ENCODE assay signal across 19 cellular contexts in genomic region chr9:20689833-20690232, GRCh38. TPM values are rescaled to one million over a fixed set of nuclear protein-coding genes. Genes with fewer than 3 reads are reported as not detected.
DNase-seq lines count a peak whose midpoint lies in the region; ATAC-seq, FAIRE-seq and TF ChIP-seq lines count a peak whose summit lies in the region.
"Had no signal": no experiment of that assay in that cellular context is flagged by ENCODE, and none has a peak within 500 bp of the region (broad histone marks: within the 10 kb centered on the region; RNA-seq: fewer than 3 reads in every experiment).

No MANE protein-coding gene starts in this region.

- no peak overlapping the region for H2BK5ac ChIP-seq in trophoblast cell (ENCODE audit: low read depth, low read length, poor library complexity)

- H3K14ac ChIP-seq in trophoblast cell (ENCODE audit: low read length): no peak overlapping the region

- no peak overlapping the region for H2AFZ ChIP-seq in Loucy (ENCODE audit: low read length)
- H2AFZ ChIP-seq in trophoblast cell (ENCODE audit: insufficient read depth, low read length, poor library complexity): no peak overlapping the region

- no CpG with 5 or more reads among the region's 2 CpGs for WGBS in trophoblast cell (ENCODE audit: extremely low coverage, insufficient coverage, insufficient read length)

- no peak overlapping the region for H3K27ac ChIP-seq in trophoblast cell (ENCODE audit: low read depth, low read length)

- no peaks in the 10 kb centered on the region for H4K20me1 ChIP-seq in Loucy (ENCODE audit: insufficient read depth, low read length, poor library complexity, severe bottlenecking)

- H3K36me3 ChIP-seq in Loucy (ENCODE audit: insufficient read depth, low read length) (no peaks in the 10 kb centered on the region), bronchial epithelial cell (ENCODE audit: control insufficient read depth, insufficient read depth, low read length) (no peaks in the 10 kb centered on the region), trophoblast cell (ENCODE audit: control insufficient read depth in 1 of 2, insufficient read depth in 2 of 2, low read length in 2 of 2) (no peaks in the 10 kb centered on the region)
- H3K36me3 ChIP-seq: HAP-1 had no signal

- TF ChIP-seq CTCF in Loucy (conservative IDR thresholded peaks at IDR 0.05; ENCODE audit: low read length) (no peak), bronchial epithelial cell (IDR thresholded peaks at IDR 0.05; ENCODE audit: insufficient read depth, low read length, severe bottlenecking) (no peak)

- no peak overlapping the region for H3K9ac ChIP-seq in Loucy (ENCODE audit: low read depth, low read length, poor library complexity, severe bottlenecking)
- H3K9ac ChIP-seq in trophoblast cell (ENCODE audit: low read length): no peak overlapping the region

- no peak overlapping the region for H4K91ac ChIP-seq in trophoblast cell (ENCODE audit: low read depth, low read length)

- no peaks in the 10 kb centered on the region for H3F3A ChIP-seq in Loucy (ENCODE audit: low read depth)

- peaks cover under 1% of the 10 kb centered on the region for H3K79me1 ChIP-seq in trophoblast cell (ENCODE audit: low read length)

- peak; percentile 13 for FAIRE-seq in bronchial epithelial cell (lab: Jason Lieb, UNC)
- FAIRE-seq: G401.6, GM12892, GM19239, H54 had no signal

- no peak overlapping the region for H2BK12ac ChIP-seq in trophoblast cell (ENCODE audit: low read length)

- H4K12ac ChIP-seq in trophoblast cell (ENCODE audit: low read depth, low read length): no peak overlapping the region

- no peak overlapping the region for H3K4ac ChIP-seq in trophoblast cell (ENCODE audit: low read depth, low read length)

- H3K79me2 ChIP-seq in Loucy (ENCODE audit: insufficient read depth, low read length) (peaks cover 78% of the 10 kb centered on the region), trophoblast cell (ENCODE audit: control insufficient read depth, insufficient read depth, low read length, poor library complexity) (no peaks in the 10 kb centered on the region)

- H2BK120ac ChIP-seq in trophoblast cell (ENCODE audit: insufficient read depth, low read length, poor library complexity): no peak overlapping the region

- no peak overlapping the region for H3K4me3 ChIP-seq in Loucy (ENCODE audit: low read length, poor library complexity, severe bottlenecking)
- H3K4me3 ChIP-seq in bronchial epithelial cell (ENCODE audit: low read depth, low read length): no peak overlapping the region
- H3K4me3 ChIP-seq in trophoblast cell (ENCODE audit: low read depth, low read length): no peak overlapping the region
- H3K4me3 ChIP-seq: HAP-1 had no signal

- H3K4me2 ChIP-seq in Loucy (ENCODE audit: low read depth, low read length, poor library complexity, severe bottlenecking) (peak overlapping the region; percentile 2), trophoblast cell (ENCODE audit: low read length) (no peak overlapping the region)

- H3K9me2 ChIP-seq in Loucy (replicated peaks; ENCODE audit: low read depth, low read length): no peaks in the 10 kb centered on the region

- H3K27me3 ChIP-seq in Loucy (ENCODE audit: insufficient read depth, low read length, poor library complexity, severe bottlenecking) (no peaks in the 10 kb centered on the region), bronchial epithelial cell (ENCODE audit: control insufficient read depth, insufficient read depth, low read length) (no peaks in the 10 kb centered on the region), trophoblast cell (ENCODE audit: insufficient read depth, low read length) (no peaks in the 10 kb centered on the region)

- ATAC-seq in GM18517 (IDR thresholded peaks at IDR 0.05; ENCODE audit: unreplicated experiment) (no peak), GM21390 (IDR thresholded peaks at IDR 0.05; ENCODE audit: unreplicated experiment) (no peak), GM19351 (IDR thresholded peaks at IDR 0.05; ENCODE audit: unreplicated experiment) (no peak)

- H3K9me3 ChIP-seq in Loucy (ENCODE audit: insufficient read depth, low read depth, low read length): no peaks in the 10 kb centered on the region
- H3K9me3 ChIP-seq in trophoblast cell (ENCODE audit: insufficient read depth, low read depth, low read length): no peaks in the 10 kb centered on the region
- H3K9me3 ChIP-seq: HAP-1 had no signal

- H3K4me1 ChIP-seq in Loucy (ENCODE audit: insufficient read depth, low read length, poor library complexity, severe bottlenecking): peaks cover 59% of the 10 kb centered on the region
- H3K4me1 ChIP-seq in trophoblast cell (ENCODE audit: control insufficient read depth in 1 of 2, insufficient read depth in 2 of 2, low read length in 2 of 2): peaks cover 0 to 2% of the 10 kb centered on the region in 2 experiments

- DNase-seq in bronchial epithelial cell (ENCODE audit: low read depth): no peak
- DNase-seq in trophoblast cell: peak; percentile 30 to 82
- DNase-seq: C1 segment of cervical spinal cord; Calu3; CD4-positive, alpha-beta memory T cell; COR-L47; DMS53; DND-41; GOT3; HFFc6 had no signal

- no peak overlapping the region for H3K18ac ChIP-seq in trophoblast cell (ENCODE audit: low read length)

- H2AK5ac ChIP-seq in trophoblast cell (ENCODE audit: low read length): no peak overlapping the region

- no peak overlapping the region for H3K23ac ChIP-seq in trophoblast cell (ENCODE audit: low read length)

- no peak overlapping the region for H4K8ac ChIP-seq in trophoblast cell (ENCODE audit: low read depth, low read length)

RNA-seq across cellular contexts. Expression of gene FOCAD, which starts 5.8 kb away (rescaled TPM):
- total RNA-seq in bronchial epithelial cell: 28.4 and 34.3 TPM in 2 replicates
- polyA plus RNA-seq in trophoblast cell (2013): 16.8 and 17.7 TPM in 2 replicates
